In the genomic region with DNA sequence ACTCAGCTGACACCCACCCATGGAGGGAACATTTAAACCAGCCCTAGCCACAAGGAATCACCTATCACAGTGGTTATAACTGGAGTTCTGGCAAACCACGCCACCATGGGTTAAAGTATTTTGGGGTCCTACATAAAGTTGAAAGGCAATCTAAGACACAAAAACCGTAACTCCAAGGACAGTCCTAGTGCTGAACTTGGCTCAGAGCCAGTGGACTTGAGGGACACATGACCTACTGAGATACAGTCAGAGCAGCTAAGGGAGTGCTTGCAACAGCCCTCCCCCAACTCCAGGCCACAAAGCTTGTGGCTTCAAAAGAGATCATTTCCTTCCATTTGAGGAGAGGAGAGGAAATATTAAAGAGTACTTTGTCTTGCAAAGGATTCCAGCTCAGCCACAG, we compare ENCODE assay signal across 23 cellular contexts.
"Had no signal": no experiment of that assay in that cellular context is flagged by ENCODE, and none has a peak within 500 bp of the region (broad histone marks: within the 10 kb centered on the region; RNA-seq: fewer than 3 reads in every experiment).

No MANE protein-coding gene starts in this region.

- ATAC-seq: activated CD8-positive, alpha-beta memory T cell treated with anti-CD3 and anti-CD28 coated beads, Interleukin-2, amount 10 ng/mL, durations not matched to agents 7 days and 5 days; activated naive CD4-positive, alpha-beta T cell treated with anti-CD3 and anti-CD28 coated beads, Interleukin-2, amount 50 U/mL, for 72 hours; activated naive CD8-positive, alpha-beta T cell treated with anti-CD3 and anti-CD28 coated beads, Interleukin-2, amount 50 U/mL, for 24 hours; T-helper 17 cell had no signal

- DNase-seq: activated B cell treated with CpG ODN at 0.5 μM for 24 hours; activated CD4-positive, alpha-beta T cell treated with anti-CD3 and anti-CD28 coated beads for 1 hour; activated CD4-positive, alpha-beta T cell treated with anti-CD3 and anti-CD28 coated beads, Interleukin-2, amount 10 ng/mL, durations not matched to agents 24 days and 14 days; activated CD4-positive, alpha-beta T cell treated with anti-CD3 and anti-CD28 coated beads, Interleukin-2, amount 50 U/mL, for 48 hours; activated CD8-positive, alpha-beta memory T cell treated with anti-CD3 and anti-CD28 coated beads, Interleukin-2, amount 10 ng/mL, durations not matched to agents 7 days and 5 days; activated effector memory CD4-positive, alpha-beta T cell treated with Interleukin-2 at 50 U/mL for 16 hours; activated naive CD4-positive, alpha-beta T cell treated with Interleukin-2 at 50 U/mL for 16 hours; activated naive CD8-positive, alpha-beta T cell treated with anti-CD3 and anti-CD28 coated beads, Interleukin-2, amount 50 U/mL, for 24 hours; activated T-cell treated with anti-CD3 and anti-CD28 coated beads, Interleukin-2, amount 50 U/mL, for 24 hours; amniotic stem cell; NCI-H1105; NCI-H1436; NCI-H1694 treated with DMSO at 0.1 percent for 48 hours; NCI-H2029 treated with DMSO at 0.1 percent for 48 hours; NCI-H345; NCI-H510A; NCI-H69; Right ventricle myocardium superior; T-helper 17 cell; T-helper 9 cell had no signal

- H3K4me3 ChIP-seq: ascending aorta, cardiac muscle cell had no signal
